31 cellular contexts compared by ENCODE assay signal in the genomic region with DNA sequence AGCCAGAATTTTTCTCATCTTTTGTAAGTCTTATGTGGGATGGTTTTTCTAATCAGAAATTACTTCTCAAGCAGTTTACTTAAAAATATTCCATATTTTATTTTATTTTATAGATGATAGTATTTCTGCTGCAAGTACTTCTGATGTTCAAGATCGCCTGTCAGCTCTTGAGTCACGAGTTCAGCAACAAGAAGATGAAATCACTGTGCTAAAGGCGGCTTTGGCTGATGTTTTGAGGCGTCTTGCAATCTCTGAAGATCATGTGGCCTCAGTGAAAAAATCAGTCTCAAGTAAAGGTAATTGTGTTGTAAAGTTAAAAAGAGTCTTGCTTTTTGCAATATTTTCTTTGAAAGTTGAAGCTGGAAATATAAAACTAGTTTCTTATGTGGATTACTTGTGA.
"Had no signal": no experiment of that assay in that cellular context is flagged by ENCODE, and none has a peak within 500 bp of the region (broad histone marks: within the 10 kb centered on the region; RNA-seq: fewer than 3 reads in every experiment).

No MANE protein-coding gene starts in this region.

- H3K9me3 ChIP-seq: gastroesophageal sphincter, heart right ventricle had no signal

- H3K27ac ChIP-seq: brain microvascular endothelial cell, coronary artery, dorsolateral prefrontal cortex, gastroesophageal sphincter, heart right ventricle had no signal

- ATAC-seq: activated CD4-positive, alpha-beta T cell treated with anti-CD3 and anti-CD28 coated beads for 36 hours; activated CD8-positive, alpha-beta memory T cell treated with anti-CD3 and anti-CD28 coated beads, Interleukin-2, amount 10 ng/mL, durations not matched to agents 7 days and 5 days; activated CD8-positive, alpha-beta T cell treated with anti-CD3 and anti-CD28 coated beads, Interleukin-2, amount 10 ng/mL, durations not matched to agents 7 days and 5 days; activated naive CD8-positive, alpha-beta T cell treated with anti-CD3 and anti-CD28 coated beads, Interleukin-2, amount 50 U/mL, for 24 hours; esophagus mucosa; gastroesophageal sphincter; heart right ventricle had no signal

- DNase-seq: activated CD4-positive, alpha-beta memory T cell treated with anti-CD3 and anti-CD28 coated beads for 36 hours; activated CD4-positive, alpha-beta T cell treated with anti-CD3 and anti-CD28 coated beads for 36 hours; activated CD4-positive, alpha-beta T cell treated with anti-CD3 and anti-CD28 coated beads, Interleukin-2, amount 10 ng/mL, durations not matched to agents 24 days and 14 days; activated CD4-positive, CD25-positive, alpha-beta regulatory T cell; activated CD4-positive, CD25-positive, alpha-beta regulatory T cell treated with anti-CD3 and anti-CD28 coated beads, Interleukin-2, amount 50 U/mL, for 72 hours; activated CD8-positive, alpha-beta memory T cell treated with anti-CD3 and anti-CD28 coated beads, Interleukin-2, amount 10 ng/mL, durations not matched to agents 7 days and 5 days; activated CD8-positive, alpha-beta memory T cell treated with anti-CD3 and anti-CD28 coated beads, Interleukin-2, amount 50 U/mL, for 4 hours; activated CD8-positive, alpha-beta T cell treated with anti-CD3 and anti-CD28 coated beads, Interleukin-2, amount 10 ng/mL, durations not matched to agents 7 days and 5 days; activated effector memory CD4-positive, alpha-beta T cell treated with anti-CD3 and anti-CD28 coated beads, Interleukin-2, amount 50 U/mL, for 16 hours; activated naive CD4-positive, alpha-beta T cell treated with anti-CD3 and anti-CD28 coated beads for 36 hours; activated naive CD8-positive, alpha-beta T cell treated with anti-CD3 and anti-CD28 coated beads for 36 hours; activated naive CD8-positive, alpha-beta T cell treated with anti-CD3 and anti-CD28 coated beads, Interleukin-2, amount 50 U/mL, for 24 hours; activated T-cell treated with anti-CD3 and anti-CD28 coated beads, Interleukin-2, amount 50 U/mL, for 1 hour; activated T-cell treated with anti-CD3 and anti-CD28 coated beads, Interleukin-2, amount 50 U/mL, for 48 hours; amniotic stem cell; anterior cingulate cortex; brain microvascular endothelial cell; dorsolateral prefrontal cortex; effector memory CD4-positive, alpha-beta T cell; endodermal cell; foreskin melanocyte; heart right ventricle; T-helper 2 cell had no signal

- H3K27ac Mint-ChIP-seq: activated CD4-positive, alpha-beta memory T cell treated with anti-CD3 and anti-CD28 coated beads for 36 hours; activated CD4-positive, alpha-beta T cell treated with anti-CD3 and anti-CD28 coated beads for 36 hours; activated CD4-positive, alpha-beta T cell treated with anti-CD3 and anti-CD28 coated beads, Interleukin-2, amount 10 ng/mL, durations not matched to agents 24 days and 14 days; activated CD8-positive, alpha-beta memory T cell treated with anti-CD3 and anti-CD28 coated beads, Interleukin-2, amount 10 ng/mL, durations not matched to agents 7 days and 5 days; activated CD8-positive, alpha-beta T cell treated with anti-CD3 and anti-CD28 coated beads, Interleukin-2, amount 10 ng/mL, durations not matched to agents 7 days and 5 days; activated naive CD4-positive, alpha-beta T cell treated with anti-CD3 and anti-CD28 coated beads for 36 hours; activated naive CD8-positive, alpha-beta T cell treated with anti-CD3 and anti-CD28 coated beads for 36 hours; activated naive CD8-positive, alpha-beta T cell treated with anti-CD3 and anti-CD28 coated beads, Interleukin-2, amount 50 U/mL, for 24 hours; activated T-helper 1 cell treated with anti-CD3 and anti-CD28 coated beads, Interleukin-12 subunit alpha, Interleukin-12 subunit beta, Interleukin-2, Interleukin-4 antibody, amounts not matched to agents 30 ng/mL and 10 ng/mL and 1 ng/mL, durations not matched to agents 14 hours and 24 hours and 36 hours; activated T-helper 2 cell treated with anti-CD3 and anti-CD28 coated beads, Interferon-gamma antibody, Interleukin-2, Interleukin-4, amounts not matched to agents 10 μg/mL and 5 μg/mL and 100 μg/mL, durations not matched to agents 14 hours and 24 hours and 36 hours; dendritic cell treated with granulocyte-macrophage colony-stimulating factor and Interleukin-4, amounts not matched to agents 40 ng/mL and 50 ng/mL, for 4 days; endodermal cell had no signal

- H3K9me3 Mint-ChIP-seq: activated CD4-positive, alpha-beta memory T cell treated with anti-CD3 and anti-CD28 coated beads for 36 hours; activated CD4-positive, alpha-beta T cell treated with anti-CD3 and anti-CD28 coated beads, Interleukin-2, amount 10 ng/mL, durations not matched to agents 24 days and 14 days; activated naive CD4-positive, alpha-beta T cell treated with anti-CD3 and anti-CD28 coated beads for 36 hours; activated naive CD4-positive, alpha-beta T cell treated with anti-CD3 and anti-CD28 coated beads, Interleukin-2, amount 50 U/mL, for 24 hours; activated naive CD8-positive, alpha-beta T cell treated with anti-CD3 and anti-CD28 coated beads for 36 hours; activated naive CD8-positive, alpha-beta T cell treated with anti-CD3 and anti-CD28 coated beads, Interleukin-2, amount 50 U/mL, for 24 hours; activated T-helper 1 cell treated with anti-CD3 and anti-CD28 coated beads, Interleukin-12 subunit alpha, Interleukin-12 subunit beta, Interleukin-2, Interleukin-4 antibody, amounts not matched to agents 30 ng/mL and 10 ng/mL and 1 ng/mL, durations not matched to agents 14 hours and 24 hours and 36 hours; activated T-helper 2 cell treated with anti-CD3 and anti-CD28 coated beads, Interferon-gamma antibody, Interleukin-2, Interleukin-4, amounts not matched to agents 10 μg/mL and 5 μg/mL and 100 μg/mL, durations not matched to agents 14 hours and 24 hours and 36 hours; central memory CD8-positive, alpha-beta T cell; dendritic cell treated with granulocyte-macrophage colony-stimulating factor and Interleukin-4, amounts not matched to agents 40 ng/mL and 50 ng/mL, for 4 days; endodermal cell had no signal

- H3K27me3 ChIP-seq: brain microvascular endothelial cell, dorsolateral prefrontal cortex, gastroesophageal sphincter, heart right ventricle had no signal

- H3K4me3 Mint-ChIP-seq: activated CD4-positive, alpha-beta memory T cell treated with anti-CD3 and anti-CD28 coated beads for 36 hours; activated CD4-positive, alpha-beta T cell treated with anti-CD3 and anti-CD28 coated beads for 36 hours; activated CD4-positive, alpha-beta T cell treated with anti-CD3 and anti-CD28 coated beads, Interleukin-2, amount 10 ng/mL, durations not matched to agents 24 days and 14 days; activated CD8-positive, alpha-beta memory T cell treated with anti-CD3 and anti-CD28 coated beads, Interleukin-2, amount 10 ng/mL, durations not matched to agents 7 days and 5 days; activated CD8-positive, alpha-beta T cell treated with anti-CD3 and anti-CD28 coated beads, Interleukin-2, amount 10 ng/mL, durations not matched to agents 7 days and 5 days; activated naive CD4-positive, alpha-beta T cell treated with anti-CD3 and anti-CD28 coated beads for 36 hours; activated naive CD4-positive, alpha-beta T cell treated with anti-CD3 and anti-CD28 coated beads, Interleukin-2, amount 50 U/mL, for 24 hours; activated naive CD8-positive, alpha-beta T cell treated with anti-CD3 and anti-CD28 coated beads for 36 hours; activated naive CD8-positive, alpha-beta T cell treated with anti-CD3 and anti-CD28 coated beads, Interleukin-2, amount 50 U/mL, for 24 hours; activated T-helper 1 cell treated with anti-CD3 and anti-CD28 coated beads, Interleukin-12 subunit alpha, Interleukin-12 subunit beta, Interleukin-2, Interleukin-4 antibody, amounts not matched to agents 30 ng/mL and 10 ng/mL and 1 ng/mL, durations not matched to agents 14 hours and 24 hours and 36 hours; central memory CD8-positive, alpha-beta T cell; dendritic cell treated with granulocyte-macrophage colony-stimulating factor and Interleukin-4, amounts not matched to agents 40 ng/mL and 50 ng/mL, for 4 days; endodermal cell had no signal

- H3K4me3 ChIP-seq: coronary artery, dorsolateral prefrontal cortex, gastroesophageal sphincter, heart right ventricle had no signal

- H3K27me3 Mint-ChIP-seq: activated CD4-positive, alpha-beta memory T cell treated with anti-CD3 and anti-CD28 coated beads for 36 hours; activated CD4-positive, alpha-beta T cell treated with anti-CD3 and anti-CD28 coated beads for 36 hours; activated CD4-positive, alpha-beta T cell treated with anti-CD3 and anti-CD28 coated beads, Interleukin-2, amount 10 ng/mL, durations not matched to agents 24 days and 14 days; activated CD8-positive, alpha-beta memory T cell treated with anti-CD3 and anti-CD28 coated beads, Interleukin-2, amount 10 ng/mL, durations not matched to agents 7 days and 5 days; activated naive CD4-positive, alpha-beta T cell treated with anti-CD3 and anti-CD28 coated beads, Interleukin-2, amount 50 U/mL, for 24 hours; activated naive CD8-positive, alpha-beta T cell treated with anti-CD3 and anti-CD28 coated beads for 36 hours; activated naive CD8-positive, alpha-beta T cell treated with anti-CD3 and anti-CD28 coated beads, Interleukin-2, amount 50 U/mL, for 24 hours; central memory CD8-positive, alpha-beta T cell; dendritic cell treated with granulocyte-macrophage colony-stimulating factor and Interleukin-4, amounts not matched to agents 40 ng/mL and 50 ng/mL, for 4 days had no signal
